13 cellular contexts compared by ENCODE assay signal in the genomic region with DNA sequence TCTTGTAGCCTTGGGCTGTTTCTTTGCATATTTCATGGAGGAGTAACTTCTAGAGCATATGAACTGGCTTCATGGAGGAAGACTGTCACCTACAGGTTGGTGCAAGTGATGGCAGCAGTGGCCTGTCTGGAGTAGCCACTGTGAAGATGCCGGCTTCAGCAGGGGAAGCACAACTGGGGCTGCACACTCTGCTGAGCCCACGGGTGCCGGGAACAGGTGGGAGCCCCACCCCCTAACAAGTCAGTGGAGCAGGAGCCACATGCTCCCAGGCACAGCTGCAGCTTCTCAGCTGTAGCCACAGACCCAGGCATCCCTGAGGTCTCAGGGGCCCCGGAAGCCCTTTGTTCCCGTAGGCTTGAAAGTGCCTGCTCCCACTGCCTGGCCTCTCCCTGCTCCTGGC. TPM values are rescaled to one million over a fixed set of nuclear protein-coding genes. Genes with fewer than 3 reads are reported as not detected.
A peak's percentile ranks its signal among the peaks of the same experiment; 100 is the strongest.
DNase-seq lines count a peak whose midpoint lies in the region; ATAC-seq, FAIRE-seq and TF ChIP-seq lines count a peak whose summit lies in the region.
"Had no signal": no experiment of that assay in that cellular context is flagged by ENCODE, and none has a peak within 500 bp of the region (broad histone marks: within the 10 kb centered on the region; RNA-seq: fewer than 3 reads in every experiment).

No MANE protein-coding gene starts in this region.

- BruUV-seq in K562 (replicated peaks; lab: Mats Ljungman, UMichigan), result no TSS peak

- H3K27ac ChIP-seq in HL-60 (replicated peaks) (no peak overlapping the region), K562 (ENCODE audit: extremely low read depth, low read depth, low read length) (no peak overlapping the region), right lobe of liver (no peak overlapping the region)
- H3K27ac ChIP-seq: epithelial cell of prostate, parathyroid adenoma had no signal

- TF ChIP-seq POLR2A in K562 (conservative IDR thresholded peaks at IDR 0.05) (no peak), right lobe of liver (IDR thresholded peaks at IDR 0.05) (no peak)

- H2AFZ ChIP-seq in K562 (ENCODE audit: low read depth, low read length), result no peak overlapping the region
- H2AFZ ChIP-seq: parathyroid adenoma had no signal

- DNase-seq in EH (ENCODE audit: low read depth) (peak; percentile 59), HL-60 (ENCODE audit: low read depth in 1 of 2, low spot score in 1 of 2) (peak; percentile 7 to 33), K562 (ENCODE audit: extremely low read depth in 1 of 4, low spot score in 3 of 4) (peak in 3 of 4 experiments; percentile 12 to 50 (median 17)), right lobe of liver (no peak), NCI-H510A (lab: John Stamatoyannopoulos, UW) (no peak), DMS 273 (lab: John Stamatoyannopoulos, UW; ENCODE audit: unreplicated experiment) (no peak), NCI-H1417 (lab: John Stamatoyannopoulos, UW) (no peak), activated gamma-delta T cell (lab: John Stamatoyannopoulos, UW) (no peak)
- DNase-seq: activated CD4-positive, alpha-beta memory T cell treated with anti-CD3 and anti-CD28 coated beads, Interleukin-2, amount 10 ng/mL, durations not matched to agents 7 days and 5 days; NCI-H146 had no signal

- CTCF ChIA-PET in K562 (lab: Yijun Ruan, JAX; ENCODE audit: low intra/inter-chr PET ratio), result no interaction called here

- peak in 1 of 2 experiments; percentile 64; a peak in 2 of 4 replicates for TF ChIP-seq RAD21 in K562 (CRISPR knock-in tag; conservative IDR thresholded peaks at IDR 0.05 in 1 of 2, IDR thresholded peaks at IDR 0.05 in 1 of 2)

- POLR2A ChIA-PET in K562 (lab: Yijun Ruan, JAX), result no interaction called here

- TF ChIP-seq CTCF in HL-60 (IDR thresholded peaks at IDR 0.05; ENCODE audit: insufficient read depth, low read length) (peak; percentile 13), K562 (IDR thresholded peaks at IDR 0.05 in 2 of 3, conservative IDR thresholded peaks at IDR 0.05 in 1 of 3; ENCODE audit: insufficient read depth in 2 of 3, low read depth in 1 of 3, low read length in 3 of 3) (peak; percentile 48 to 73 (median 49); a peak in 5 of 6 replicates), right lobe of liver (IDR thresholded peaks at IDR 0.05) (peak; percentile 18 to 38 (median 26))

- no peak overlapping the region for H3K4me2 ChIP-seq in K562 (ENCODE audit: insufficient read depth, low read length)

- H3K9me1 ChIP-seq in K562 (ENCODE audit: control insufficient read depth, insufficient read depth, low read length), result no peaks in the 10 kb centered on the region

- no peak overlapping the region for H3K9ac ChIP-seq in K562 (ENCODE audit: insufficient read depth in 1 of 2, low read depth in 2 of 2, low read length in 2 of 2)
- H3K9ac ChIP-seq: parathyroid adenoma had no signal

- H3K27me3 ChIP-seq in HL-60 (ENCODE audit: insufficient read depth, poor library complexity, severe bottlenecking), result no peaks in the 10 kb centered on the region
- H3K27me3 ChIP-seq in K562 (ENCODE audit: control insufficient read depth in 2 of 2, insufficient read depth in 2 of 2, low read length in 2 of 2), result no peaks in the 10 kb centered on the region; a peak in 1 of 5 replicates
- H3K27me3 ChIP-seq in right lobe of liver, result no peaks in the 10 kb centered on the region

- WGBS in K562 (ENCODE audit: insufficient coverage, low coverage, missing lambda C conversion rate), result 1% methylated on average over 5 of the region's 5 CpGs
- WGBS in right lobe of liver (ENCODE audit: insufficient coverage, low coverage, low lambda C conversion rate, missing lambda C conversion rate), result no CpG with 5 or more reads among the region's 5 CpGs

- no peak overlapping the region for H3K4me3 ChIP-seq in HL-60 (replicated peaks; ENCODE audit: insufficient read depth, low read length)
- no peak overlapping the region for H3K4me3 ChIP-seq in K562
- H3K4me3 ChIP-seq in right lobe of liver, result no peak overlapping the region

- ATAC-seq in K562 (peak; percentile 96), right lobe of liver (peak in 3 of 4 donors; percentile 36 to 51 (median 50))

- H4K20me1 ChIP-seq in K562 (replicated peaks; ENCODE audit: control insufficient read depth, insufficient read depth, low read length), result no peaks in the 10 kb centered on the region

- H3K36me3 ChIP-seq in K562 (ENCODE audit: control insufficient read depth, insufficient read depth, low read length), result no peaks in the 10 kb centered on the region
- no peaks in the 10 kb centered on the region for H3K36me3 ChIP-seq in right lobe of liver

- intact Hi-C loops in K562 (cut with micrococcal nuclease), result loop anchor here (5.0 kb wide), 1 partner anchor 692 kb away; no protein-coding TSS in a partner anchor
- intact Hi-C loops in right lobe of liver (cut with DNase I), result no loop called here

- no peak for TF ChIP-seq EP300 in K562 (IDR thresholded peaks at IDR 0.05; ENCODE audit: low read length)

- FAIRE-seq in K562 (lab: Jason Lieb, UNC), result no peak

- H3K4me1 ChIP-seq in K562 (replicated peaks in 1 of 2; ENCODE audit: control insufficient read depth in 2 of 2, insufficient read depth in 2 of 2, low read length in 2 of 2) (peaks cover 0 to 5% of the 10 kb centered on the region in 2 experiments; a peak in 1 of 5 replicates), right lobe of liver (no peaks in the 10 kb centered on the region)
- H3K4me1 ChIP-seq: parathyroid adenoma had no signal

- no peaks in the 10 kb centered on the region for H3K9me3 ChIP-seq in K562 (replicated peaks; ENCODE audit: control insufficient read depth, insufficient read depth, low read depth, low read length)
- H3K9me3 ChIP-seq in right lobe of liver, result no peaks in the 10 kb centered on the region

- no peaks in the 10 kb centered on the region for H3K79me2 ChIP-seq in K562 (ENCODE audit: control insufficient read depth, insufficient read depth, low read length)
- H3K79me2 ChIP-seq: parathyroid adenoma had no signal

- in situ Hi-C loops in K562 (cut with MboI), result loop anchor here (10.0 to 25.0 kb wide), 2 partner anchors 284 to 697 kb away; no protein-coding TSS in a partner anchor

TF ChIP-seq in K562, 482 proteins besides CTCF, POLR2A, EP300 and RAD21:
- TF ChIP-seq, protein P1, sequence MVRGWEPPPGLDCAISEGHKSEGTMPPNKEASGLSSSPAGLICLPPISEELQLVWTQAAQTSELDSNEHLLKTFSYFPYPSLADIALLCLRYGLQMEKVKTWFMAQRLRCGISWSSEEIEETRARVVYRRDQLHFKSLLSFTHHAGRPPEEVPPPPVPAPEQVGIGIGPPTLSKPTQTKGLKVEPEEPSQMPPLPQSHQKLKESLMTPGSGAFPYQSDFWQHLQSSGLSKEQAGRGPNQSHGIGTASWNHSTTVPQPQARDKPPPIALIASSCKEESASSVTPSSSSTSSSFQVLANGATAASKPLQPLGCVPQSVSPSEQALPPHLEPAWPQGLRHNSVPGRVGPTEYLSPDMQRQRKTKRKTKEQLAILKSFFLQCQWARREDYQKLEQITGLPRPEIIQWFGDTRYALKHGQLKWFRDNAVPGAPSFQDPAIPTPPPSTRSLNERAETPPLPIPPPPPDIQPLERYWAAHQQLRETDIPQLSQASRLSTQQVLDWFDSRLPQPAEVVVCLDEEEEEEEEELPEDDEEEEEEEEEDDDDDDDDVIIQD (CRISPR knock-in tag; IDR thresholded peaks at IDR 0.05), result no peak
- peak; percentile 52; the same call in 1 of the 2 replicates for TF ChIP-seq SMC3 (conservative IDR thresholded peaks at IDR 0.05; ENCODE audit: insufficient read depth, low read depth, low read length)
- no peak for TF ChIP-seq TRIM28 (IDR thresholded peaks at IDR 0.05)

RNA-seq across cellular contexts. Expression of gene C1orf185, which starts 43.2 kb away (rescaled TPM):
- total RNA-seq in K562 (2011; cell fraction: chromatin; rRNA removed; ENCODE audit: low replicate concordance), result not detected in 2 replicates
- total RNA-seq in K562 (2011; cell fraction: nucleolus; rRNA removed), result not detected in 2 replicates
- not detected in 2 replicates for total RNA-seq in K562 (2011; cell fraction: nucleoplasm; rRNA removed)
- not detected in 2 replicates for total RNA-seq in K562 (2014; rRNA removed)
- total RNA-seq in K562 (2014; rRNA removed; fragmentation: Illumina TruSeq; extraction: Trizol), result not detected in 2 replicates
- total RNA-seq in K562 (2015; rRNA removed; fragmentation: Illumina TruSeq; extraction: Trizol), result not detected in 2 replicates
- not detected in 2 replicates for total RNA-seq in K562 (2021)
- polyA plus RNA-seq in K562 (2011; rRNA removed), result not detected in 2 replicates
- not detected in 2 replicates for polyA plus RNA-seq in K562 (2011; cell fraction: cytosol; rRNA removed)
- polyA plus RNA-seq in K562 (2011; cell fraction: nucleus; rRNA removed), result not detected in 2 replicates
- not detected in 2 replicates for polyA plus RNA-seq in K562 (2012)
- polyA plus RNA-seq in K562 (2014; fragmentation: Illumina TruSeq; extraction: Trizol), result not detected in 2 replicates
- not detected for polyA plus RNA-seq in K562 (2014; fragmentation: Nextera tagmentation; extraction: Ambion mirVana)
- polyA plus RNA-seq in K562 (2014; rRNA removed), result not detected in 2 replicates
- not detected in 2 replicates for polyA minus RNA-seq in K562 (2011; rRNA and poly(A)+ RNA removed)
- not detected in 2 replicates for polyA minus RNA-seq in K562 (2011; cell fraction: cytosol; rRNA and poly(A)+ RNA removed)
- not detected in 2 replicates for polyA minus RNA-seq in K562 (2011; cell fraction: nucleus; rRNA and poly(A)+ RNA removed)
- total RNA-seq in right lobe of liver, result not detected
- total RNA-seq: activated CD4-positive, alpha-beta memory T cell treated with anti-CD3 and anti-CD28 coated beads, Interleukin-2, amount 10 ng/mL, durations not matched to agents 7 days and 5 days; subcutaneous adipose tissue had no signal

Comparison
In these comparisons a context has a peak if more than half of its experiments do, and no peak if none do; other contexts are left out.
1. DNase-seq: peak in EH (single experiment), HL-60 (2 of 2) and K562 (3 of 4); none in right lobe of liver (0 of 3), NCI-H510A (single experiment), DMS 273 (single experiment), NCI-H1417 (0 of 3) and activated gamma-delta T cell (single experiment).
2. Peak in every context shown above with its lines, with median percentiles within 50 percentile points of each other: CTCF ChIP-seq.